ENCODE assay signal across 23 cellular contexts in the genomic region with DNA sequence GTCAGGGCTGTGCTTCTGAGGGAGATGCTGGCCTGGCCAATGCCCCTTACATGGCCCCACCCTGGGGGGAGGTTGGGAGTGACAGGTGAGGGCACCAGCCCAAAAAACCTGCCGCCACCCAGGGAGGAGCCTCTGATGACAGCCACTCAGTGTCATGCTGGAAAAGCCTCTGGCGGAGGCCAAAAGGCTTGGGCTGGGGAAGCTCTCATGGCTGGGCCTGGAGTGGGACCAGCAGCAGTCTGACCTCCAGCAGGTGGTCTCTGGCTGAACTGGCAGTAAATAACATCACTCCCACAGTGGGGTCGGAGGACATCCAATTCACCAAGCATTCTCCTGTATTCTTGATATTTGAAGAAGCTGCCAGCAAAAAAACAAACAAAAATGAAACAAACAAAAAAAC. TPM values are rescaled to one million over a fixed set of nuclear protein-coding genes. Genes with fewer than 3 reads are reported as not detected.
A peak's percentile ranks its signal among the peaks of the same experiment; 100 is the strongest.
DNase-seq lines count a peak whose midpoint lies in the region; ATAC-seq and TF ChIP-seq lines count a peak whose summit lies in the region.
"Had no signal": no experiment of that assay in that cellular context is flagged by ENCODE, and none has a peak within 500 bp of the region (broad histone marks: within the 10 kb centered on the region; RNA-seq: fewer than 3 reads in every experiment).

No MANE protein-coding gene starts in this region.

- H3K36me3 ChIP-seq in HCT116 (ENCODE audit: control insufficient read depth in 1 of 2, insufficient read depth in 2 of 2, low read length in 2 of 2) (no peaks in the 10 kb centered on the region), RWPE2 (ENCODE audit: low read depth) (no peaks in the 10 kb centered on the region)
- H3K36me3 ChIP-seq: BE2C, BLaER1 had no signal

- TF ChIP-seq CTCF in HCT116 (IDR thresholded peaks at IDR 0.05 in 2 of 3, conservative IDR thresholded peaks at IDR 0.05 in 1 of 3; ENCODE audit: borderline replicate concordance in 1 of 3, insufficient read depth in 1 of 3, low read depth in 2 of 3, low read length in 2 of 3) (no peak), RWPE2 (IDR thresholded peaks at IDR 0.05; ENCODE audit: poor library complexity, severe bottlenecking) (no peak)

- in situ Hi-C loops in G401 (cut with HindIII; ENCODE audit: low sequenced_read_pairs): no loop called here

- H2AFZ ChIP-seq in HCT116 (ENCODE audit: low read depth, low read length, poor library complexity, severe bottlenecking): peak overlapping the region; percentile 7

- H3K4me3 ChIP-seq in HCT116 (replicated peaks in 1 of 2; ENCODE audit: low read depth in 1 of 2, low read length in 2 of 2) (no peak overlapping the region), RWPE2 (ENCODE audit: severe bottlenecking) (no peak overlapping the region)
- H3K4me3 ChIP-seq: BLaER1 had no signal

- H3K27ac ChIP-seq in HCT116 (ENCODE audit: low read depth, low read length) (no peak overlapping the region), RWPE2 (ENCODE audit: poor library complexity, severe bottlenecking) (no peak overlapping the region)
- H3K27ac ChIP-seq: BLaER1 had no signal

- CTCF ChIA-PET in HCT116 (lab: Charles Lee): interaction anchor here (0.9 to 1.0 kb wide), 2 partner anchors 43 to 95 kb away, joined by 3 read pairs; no protein-coding TSS in a partner anchor

- no TSS peak for BruUV-seq in HCT116 (replicated peaks; lab: Mats Ljungman, UMichigan)

- H3K4me1 ChIP-seq in HCT116 (ENCODE audit: control insufficient read depth in 1 of 2, insufficient read depth in 2 of 2, low read length in 2 of 2) (peaks cover 2 to 19% of the 10 kb centered on the region in 2 experiments; a peak in 3 of 4 replicates), RWPE2 (ENCODE audit: insufficient read depth, poor library complexity, severe bottlenecking) (no peaks in the 10 kb centered on the region)
- H3K4me1 ChIP-seq: BE2C, BLaER1 had no signal

- no peaks in the 10 kb centered on the region for H3K79me2 ChIP-seq in HCT116 (ENCODE audit: insufficient read depth, low read length)

- RAD21 ChIA-PET in HCT116 (lab: Charles Lee; ENCODE audit: low non-redundant PET in 1 of 2, low total read pairs in 2 of 2, uncharacterized antibody in 2 of 2, unreplicated experiment in 2 of 2): no interaction called here

- H3K9ac ChIP-seq in HCT116 (ENCODE audit: low read length): no peak overlapping the region
- H3K9ac ChIP-seq: BLaER1 had no signal

- H3K9me3 ChIP-seq in HCT116 (ENCODE audit: control insufficient read depth in 1 of 2, insufficient read depth in 1 of 2, low read depth in 1 of 2, low read length in 2 of 2) (no peaks in the 10 kb centered on the region), RWPE2 (ENCODE audit: severe bottlenecking) (no peaks in the 10 kb centered on the region)
- H3K9me3 ChIP-seq: BE2C, BLaER1 had no signal

- no peak for ATAC-seq in HCT116
- no peak for ATAC-seq in RWPE2 (ENCODE audit: low read depth)
- ATAC-seq in SK-N-SH treated with all-trans-retinoic acid at 6 μM for 48 hours: no peak
- no peak for ATAC-seq in GM18502 (IDR thresholded peaks at IDR 0.05; ENCODE audit: poor library complexity, unreplicated experiment)

- H3K4me2 ChIP-seq in HCT116 (ENCODE audit: low read length): no peak overlapping the region
- H3K4me2 ChIP-seq: BLaER1 had no signal

- H4K20me1 ChIP-seq in HCT116 (ENCODE audit: insufficient read depth): no peaks in the 10 kb centered on the region
- H4K20me1 ChIP-seq: BLaER1 had no signal

- intact Hi-C loops in HCT116 (cut with micrococcal nuclease): no loop called here

- no peak for TF ChIP-seq RAD21 in HCT116 (IDR thresholded peaks at IDR 0.05; ENCODE audit: low read depth)

- no peaks in the 10 kb centered on the region for H3K9me2 ChIP-seq in HCT116 (ENCODE audit: insufficient read depth)

- POLR2A ChIA-PET in HCT116 (lab: Charles Lee): interaction anchor here (0.9 kb wide), 1 partner anchor 87 kb away, joined by 5 read pairs; no protein-coding TSS in a partner anchor

- no peaks in the 10 kb centered on the region for H3K27me3 ChIP-seq in HCT116 (ENCODE audit: insufficient read depth, low read length)
- H3K27me3 ChIP-seq in RWPE2 (ENCODE audit: insufficient read depth, poor library complexity, severe bottlenecking): no peaks in the 10 kb centered on the region
- H3K27me3 ChIP-seq: BE2C, BLaER1 had no signal

- TF ChIP-seq POLR2A in HCT116 (IDR thresholded peaks at IDR 0.05; ENCODE audit: borderline replicate concordance, extremely low read depth, insufficient read depth, insufficient read length): no peak

- DNase-seq in G401 (ENCODE audit: low spot score) (peak; percentile 58), HCT116 (ENCODE audit: low read depth, low spot score) (no peak), RWPE2 (ENCODE audit: low spot score) (peak; percentile 31), cerebellum (ENCODE audit: low spot score) (peak; percentile 57), glomerular visceral epithelial cell (ENCODE audit: extremely low spot score) (no peak), KG1 (lab: John Stamatoyannopoulos, UW) (no peak)
- DNase-seq: ACHN; CD4-positive, alpha-beta memory T cell; CD8-positive, alpha-beta memory T cell; COR-L47; DMS 273 treated with DMSO at 0.1 percent for 48 hours; DMS153; DMS79; GF-D8 had no signal

TF ChIP-seq in HCT116, 20 proteins besides CTCF, POLR2A, EP300 and RAD21:
- TF ChIP-seq SRF (IDR thresholded peaks at IDR 0.05; ENCODE audit: low read depth) (no peak), SIN3A (IDR thresholded peaks at IDR 0.05; ENCODE audit: low read depth) (no peak), EGR1 (IDR thresholded peaks at IDR 0.05; ENCODE audit: low read depth) (no peak), EZH2 (IDR thresholded peaks at IDR 0.05) (no peak), SP1 (IDR thresholded peaks at IDR 0.05; ENCODE audit: low read depth) (no peak), JUND (IDR thresholded peaks at IDR 0.05) (no peak), TCF7L2 (IDR thresholded peaks at IDR 0.05; ENCODE audit: borderline replicate concordance, extremely low read depth, insufficient read depth, insufficient read length) (no peak), FOSL1 (IDR thresholded peaks at IDR 0.05; ENCODE audit: low read depth) (no peak), EZH2phosphoT487 (IDR thresholded peaks at IDR 0.05; ENCODE audit: borderline replicate concordance) (no peak)
- TF ChIP-seq, protein P1, sequence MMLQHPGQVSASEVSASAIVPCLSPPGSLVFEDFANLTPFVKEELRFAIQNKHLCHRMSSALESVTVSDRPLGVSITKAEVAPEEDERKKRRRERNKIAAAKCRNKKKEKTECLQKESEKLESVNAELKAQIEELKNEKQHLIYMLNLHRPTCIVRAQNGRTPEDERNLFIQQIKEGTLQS (IDR thresholded peaks at IDR 0.05): no peak
- TF ChIP-seq, protein P2, sequence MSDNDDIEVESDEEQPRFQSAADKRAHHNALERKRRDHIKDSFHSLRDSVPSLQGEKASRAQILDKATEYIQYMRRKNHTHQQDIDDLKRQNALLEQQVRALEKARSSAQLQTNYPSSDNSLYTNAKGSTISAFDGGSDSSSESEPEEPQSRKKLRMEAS (IDR thresholded peaks at IDR 0.05): no peak
TF ChIP-seq in HCT116: peak in this region for 0.

TF ChIP-seq in SK-N-SH treated with all-trans-retinoic acid at 6 μM for 48 hours, 23 proteins besides CTCF, POLR2A, EP300 and RAD21:
- TF ChIP-seq ZNF70 (CRISPR knock-in tag; IDR thresholded peaks at IDR 0.05) (no peak), TCF4 (CRISPR knock-in tag; IDR thresholded peaks at IDR 0.05; ENCODE audit: borderline replicate concordance) (no peak), SNAI2 (CRISPR knock-in tag; IDR thresholded peaks at IDR 0.05) (no peak), ARNTL (CRISPR knock-in tag; IDR thresholded peaks at IDR 0.05; ENCODE audit: borderline replicate concordance, low read depth) (no peak), OSR1 (CRISPR knock-in tag; IDR thresholded peaks at IDR 0.05) (no peak), ISL1 (CRISPR knock-in tag; IDR thresholded peaks at IDR 0.05) (no peak), ZNF8 (CRISPR knock-in tag; IDR thresholded peaks at IDR 0.05) (no peak)
- TF ChIP-seq, protein P3, sequence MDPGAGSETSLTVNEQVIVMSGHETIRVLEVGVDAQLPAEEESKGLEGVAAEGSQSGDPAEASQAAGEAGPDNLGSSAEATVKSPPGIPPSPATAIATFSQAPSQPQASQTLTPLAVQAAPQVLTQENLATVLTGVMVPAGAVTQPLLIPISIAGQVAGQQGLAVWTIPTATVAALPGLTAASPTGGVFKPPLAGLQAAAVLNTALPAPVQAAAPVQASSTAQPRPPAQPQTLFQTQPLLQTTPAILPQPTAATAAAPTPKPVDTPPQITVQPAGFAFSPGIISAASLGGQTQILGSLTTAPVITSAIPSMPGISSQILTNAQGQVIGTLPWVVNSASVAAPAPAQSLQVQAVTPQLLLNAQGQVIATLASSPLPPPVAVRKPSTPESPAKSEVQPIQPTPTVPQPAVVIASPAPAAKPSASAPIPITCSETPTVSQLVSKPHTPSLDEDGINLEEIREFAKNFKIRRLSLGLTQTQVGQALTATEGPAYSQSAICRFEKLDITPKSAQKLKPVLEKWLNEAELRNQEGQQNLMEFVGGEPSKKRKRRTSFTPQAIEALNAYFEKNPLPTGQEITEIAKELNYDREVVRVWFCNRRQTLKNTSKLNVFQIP (CRISPR knock-in tag; IDR thresholded peaks at IDR 0.05; ENCODE audit: borderline replicate concordance, low read depth): no peak
- TF ChIP-seq, protein P4, sequence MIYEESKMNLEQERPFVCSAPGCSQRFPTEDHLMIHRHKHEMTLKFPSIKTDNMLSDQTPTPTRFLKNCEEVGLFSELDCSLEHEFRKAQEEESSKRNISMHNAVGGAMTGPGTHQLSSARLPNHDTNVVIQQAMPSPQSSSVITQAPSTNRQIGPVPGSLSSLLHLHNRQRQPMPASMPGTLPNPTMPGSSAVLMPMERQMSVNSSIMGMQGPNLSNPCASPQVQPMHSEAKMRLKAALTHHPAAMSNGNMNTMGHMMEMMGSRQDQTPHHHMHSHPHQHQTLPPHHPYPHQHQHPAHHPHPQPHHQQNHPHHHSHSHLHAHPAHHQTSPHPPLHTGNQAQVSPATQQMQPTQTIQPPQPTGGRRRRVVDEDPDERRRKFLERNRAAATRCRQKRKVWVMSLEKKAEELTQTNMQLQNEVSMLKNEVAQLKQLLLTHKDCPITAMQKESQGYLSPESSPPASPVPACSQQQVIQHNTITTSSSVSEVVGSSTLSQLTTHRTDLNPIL (CRISPR knock-in tag; IDR thresholded peaks at IDR 0.05; ENCODE audit: low read depth): no peak
TF ChIP-seq in SK-N-SH treated with all-trans-retinoic acid at 6 μM for 48 hours: peak in this region for 0.

RNA-seq across cellular contexts. Expression of a gene that starts 20.1 kb away (rescaled TPM):
- not detected in 2 replicates for total RNA-seq in G401 (2014; rRNA removed; shearing (Covaris generic))
- total RNA-seq in HCT116 (2021; ENCODE audit: unreplicated experiment) (not detected), cerebellum (6.5 TPM)
- polyA plus RNA-seq in HCT116 (2012): 0.07 TPM in 1 of 2 replicates, not detected in the other
- total RNA-seq: A673; CD4-positive, alpha-beta memory T cell; CD4-positive, CD25-positive, alpha-beta regulatory T cell; CD8-positive, alpha-beta memory T cell; Daoy had no signal
- polyA plus RNA-seq: AG04450; CD14-positive monocyte; CD4-positive, alpha-beta memory T cell; CD4-positive, CD25-positive, alpha-beta regulatory T cell; CD8-positive, alpha-beta memory T cell had no signal

RNA-seq across cellular contexts. Expression of a gene that starts 24.0 kb away (rescaled TPM):
- total RNA-seq in G401 (2014; rRNA removed; shearing (Covaris generic)): not detected in 2 replicates
- total RNA-seq in HCT116 (2021; ENCODE audit: unreplicated experiment) (not detected), cerebellum (not detected)
- not detected in 2 replicates for polyA plus RNA-seq in HCT116 (2012)
- total RNA-seq: A673; CD4-positive, alpha-beta memory T cell; CD4-positive, CD25-positive, alpha-beta regulatory T cell; CD8-positive, alpha-beta memory T cell; Daoy had no signal
- polyA plus RNA-seq: AG04450; CD14-positive monocyte; CD4-positive, alpha-beta memory T cell; CD4-positive, CD25-positive, alpha-beta regulatory T cell; CD8-positive, alpha-beta memory T cell had no signal

Comparison
In these comparisons a context has a peak if more than half of its experiments do, and no peak if none do; other contexts are left out.
1. DNase-seq: peak in G401 (single experiment), RWPE2 (single experiment) and cerebellum (single experiment); none in HCT116 (single experiment), glomerular visceral epithelial cell (single experiment) and KG1 (single experiment).